In the genomic region with DNA sequence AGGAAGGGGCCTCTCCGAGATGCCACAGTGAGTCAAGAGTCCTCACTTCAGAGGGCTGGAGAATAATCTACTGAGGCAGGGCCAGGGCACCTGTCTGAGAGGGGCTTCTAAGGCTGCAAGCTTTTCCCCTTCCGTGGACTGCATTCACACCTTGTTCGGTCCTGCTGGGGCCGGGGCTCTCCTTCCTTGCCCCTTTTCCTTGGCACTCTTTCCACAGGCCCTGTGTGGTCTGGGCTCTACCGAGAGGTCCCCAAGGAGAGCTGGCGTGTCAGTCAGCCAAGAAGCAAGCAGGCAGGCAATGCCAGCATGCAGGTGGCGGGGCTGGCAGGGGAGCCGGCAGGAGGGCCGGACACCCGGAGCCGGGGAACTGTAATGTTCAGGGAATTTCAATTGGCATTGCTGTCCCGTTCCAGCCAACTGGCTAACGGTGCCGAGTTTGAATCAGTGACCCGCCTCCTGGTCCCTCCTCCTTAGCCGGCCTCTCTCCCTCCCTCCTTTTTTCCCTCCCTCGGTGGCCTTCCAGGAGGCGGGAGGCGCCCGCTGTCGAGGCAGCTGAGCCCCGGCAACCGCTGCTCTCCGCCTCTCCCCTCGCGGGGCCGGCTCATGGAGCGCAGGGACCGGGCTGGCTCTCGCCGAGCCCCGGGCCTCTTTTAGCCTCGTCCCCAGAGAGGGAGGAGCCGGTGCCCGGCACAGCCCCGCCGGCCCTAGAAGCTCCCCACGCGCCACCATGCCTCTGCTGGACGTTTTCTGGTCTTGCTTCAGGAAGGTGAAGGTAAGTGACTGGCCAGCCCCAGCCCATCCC, we compare ENCODE assay signal across 1 cellular context.
A peak's percentile ranks its signal among the peaks of the same experiment; 100 is the strongest.
TF ChIP-seq lines count a peak whose summit lies in the region.

A gene with protein sequence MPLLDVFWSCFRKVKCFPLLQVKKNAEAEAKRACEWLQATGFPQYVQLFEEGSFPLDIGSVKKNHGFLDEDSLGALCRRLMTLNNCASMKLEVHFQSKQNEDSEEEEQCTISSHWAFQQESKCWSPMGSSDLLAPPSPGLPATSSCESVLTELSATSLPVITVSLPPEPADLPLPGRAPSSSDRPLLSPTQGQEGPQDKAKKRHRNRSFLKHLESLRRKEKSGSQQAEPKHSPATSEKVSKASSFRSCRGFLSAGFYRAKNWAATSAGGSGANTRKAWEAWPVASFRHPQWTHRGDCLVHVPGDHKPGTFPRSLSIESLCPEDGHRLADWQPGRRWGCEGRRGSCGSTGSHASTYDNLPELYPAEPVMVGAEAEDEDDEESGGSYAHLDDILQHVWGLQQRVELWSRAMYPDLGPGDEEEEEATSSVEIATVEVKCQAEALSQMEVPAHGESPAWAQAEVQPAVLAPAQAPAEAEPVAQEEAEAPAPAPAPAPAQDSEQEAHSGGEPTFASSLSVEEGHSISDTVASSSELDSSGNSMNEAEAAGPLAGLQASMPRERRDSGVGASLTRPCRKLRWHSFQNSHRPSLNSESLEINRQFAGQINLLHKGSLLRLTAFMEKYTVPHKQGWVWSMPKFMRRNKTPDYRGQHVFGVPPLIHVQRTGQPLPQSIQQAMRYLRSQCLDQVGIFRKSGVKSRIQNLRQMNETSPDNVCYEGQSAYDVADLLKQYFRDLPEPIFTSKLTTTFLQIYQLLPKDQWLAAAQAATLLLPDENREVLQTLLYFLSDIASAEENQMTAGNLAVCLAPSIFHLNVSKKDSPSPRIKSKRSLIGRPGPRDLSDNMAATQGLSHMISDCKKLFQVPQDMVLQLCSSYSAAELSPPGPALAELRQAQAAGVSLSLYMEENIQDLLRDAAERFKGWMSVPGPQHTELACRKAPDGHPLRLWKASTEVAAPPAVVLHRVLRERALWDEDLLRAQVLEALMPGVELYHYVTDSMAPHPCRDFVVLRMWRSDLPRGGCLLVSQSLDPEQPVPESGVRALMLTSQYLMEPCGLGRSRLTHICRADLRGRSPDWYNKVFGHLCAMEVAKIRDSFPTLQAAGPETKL (plus strand): TSS at position 511 of the 802 bp plus-strand sequence. CDS start 217 bp downstream, at position 728.

TF ChIP-seq in HCT116, 20 proteins besides CTCF, POLR2A, EP300 and RAD21 (continued from another document):
- TF ChIP-seq, protein P1, sequence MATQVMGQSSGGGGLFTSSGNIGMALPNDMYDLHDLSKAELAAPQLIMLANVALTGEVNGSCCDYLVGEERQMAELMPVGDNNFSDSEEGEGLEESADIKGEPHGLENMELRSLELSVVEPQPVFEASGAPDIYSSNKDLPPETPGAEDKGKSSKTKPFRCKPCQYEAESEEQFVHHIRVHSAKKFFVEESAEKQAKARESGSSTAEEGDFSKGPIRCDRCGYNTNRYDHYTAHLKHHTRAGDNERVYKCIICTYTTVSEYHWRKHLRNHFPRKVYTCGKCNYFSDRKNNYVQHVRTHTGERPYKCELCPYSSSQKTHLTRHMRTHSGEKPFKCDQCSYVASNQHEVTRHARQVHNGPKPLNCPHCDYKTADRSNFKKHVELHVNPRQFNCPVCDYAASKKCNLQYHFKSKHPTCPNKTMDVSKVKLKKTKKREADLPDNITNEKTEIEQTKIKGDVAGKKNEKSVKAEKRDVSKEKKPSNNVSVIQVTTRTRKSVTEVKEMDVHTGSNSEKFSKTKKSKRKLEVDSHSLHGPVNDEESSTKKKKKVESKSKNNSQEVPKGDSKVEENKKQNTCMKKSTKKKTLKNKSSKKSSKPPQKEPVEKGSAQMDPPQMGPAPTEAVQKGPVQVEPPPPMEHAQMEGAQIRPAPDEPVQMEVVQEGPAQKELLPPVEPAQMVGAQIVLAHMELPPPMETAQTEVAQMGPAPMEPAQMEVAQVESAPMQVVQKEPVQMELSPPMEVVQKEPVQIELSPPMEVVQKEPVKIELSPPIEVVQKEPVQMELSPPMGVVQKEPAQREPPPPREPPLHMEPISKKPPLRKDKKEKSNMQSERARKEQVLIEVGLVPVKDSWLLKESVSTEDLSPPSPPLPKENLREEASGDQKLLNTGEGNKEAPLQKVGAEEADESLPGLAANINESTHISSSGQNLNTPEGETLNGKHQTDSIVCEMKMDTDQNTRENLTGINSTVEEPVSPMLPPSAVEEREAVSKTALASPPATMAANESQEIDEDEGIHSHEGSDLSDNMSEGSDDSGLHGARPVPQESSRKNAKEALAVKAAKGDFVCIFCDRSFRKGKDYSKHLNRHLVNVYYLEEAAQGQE (IDR thresholded peaks at IDR 0.05; ENCODE audit: low read depth): no peak
- TF ChIP-seq, protein P2, sequence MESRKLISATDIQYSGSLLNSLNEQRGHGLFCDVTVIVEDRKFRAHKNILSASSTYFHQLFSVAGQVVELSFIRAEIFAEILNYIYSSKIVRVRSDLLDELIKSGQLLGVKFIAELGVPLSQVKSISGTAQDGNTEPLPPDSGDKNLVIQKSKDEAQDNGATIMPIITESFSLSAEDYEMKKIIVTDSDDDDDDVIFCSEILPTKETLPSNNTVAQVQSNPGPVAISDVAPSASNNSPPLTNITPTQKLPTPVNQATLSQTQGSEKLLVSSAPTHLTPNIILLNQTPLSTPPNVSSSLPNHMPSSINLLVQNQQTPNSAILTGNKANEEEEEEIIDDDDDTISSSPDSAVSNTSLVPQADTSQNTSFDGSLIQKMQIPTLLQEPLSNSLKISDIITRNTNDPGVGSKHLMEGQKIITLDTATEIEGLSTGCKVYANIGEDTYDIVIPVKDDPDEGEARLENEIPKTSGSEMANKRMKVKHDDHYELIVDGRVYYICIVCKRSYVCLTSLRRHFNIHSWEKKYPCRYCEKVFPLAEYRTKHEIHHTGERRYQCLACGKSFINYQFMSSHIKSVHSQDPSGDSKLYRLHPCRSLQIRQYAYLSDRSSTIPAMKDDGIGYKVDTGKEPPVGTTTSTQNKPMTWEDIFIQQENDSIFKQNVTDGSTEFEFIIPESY (IDR thresholded peaks at IDR 0.05; ENCODE audit: extremely low read depth, insufficient replicate concordance, low read length): no peak
- TF ChIP-seq FOSL1 (IDR thresholded peaks at IDR 0.05; ENCODE audit: low read depth): no peak
- TF ChIP-seq, protein P3, sequence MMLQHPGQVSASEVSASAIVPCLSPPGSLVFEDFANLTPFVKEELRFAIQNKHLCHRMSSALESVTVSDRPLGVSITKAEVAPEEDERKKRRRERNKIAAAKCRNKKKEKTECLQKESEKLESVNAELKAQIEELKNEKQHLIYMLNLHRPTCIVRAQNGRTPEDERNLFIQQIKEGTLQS (IDR thresholded peaks at IDR 0.05): no peak
- no peak for TF ChIP-seq JUND (IDR thresholded peaks at IDR 0.05)
- no peak for TF ChIP-seq EZH2phosphoT487 (IDR thresholded peaks at IDR 0.05; ENCODE audit: borderline replicate concordance)
- no peak for TF ChIP-seq SIN3A (IDR thresholded peaks at IDR 0.05; ENCODE audit: low read depth)
- TF ChIP-seq, protein P4, sequence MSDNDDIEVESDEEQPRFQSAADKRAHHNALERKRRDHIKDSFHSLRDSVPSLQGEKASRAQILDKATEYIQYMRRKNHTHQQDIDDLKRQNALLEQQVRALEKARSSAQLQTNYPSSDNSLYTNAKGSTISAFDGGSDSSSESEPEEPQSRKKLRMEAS (IDR thresholded peaks at IDR 0.05): peak; percentile 73
- TF ChIP-seq EZH2 (IDR thresholded peaks at IDR 0.05): no peak
- peak; percentile 42; the same call in 1 of the 2 replicates for TF ChIP-seq POLR2AphosphoS5 (IDR thresholded peaks at IDR 0.05; ENCODE audit: low read depth, low read length)
- TF ChIP-seq ZNF274 (IDR thresholded peaks at IDR 0.05; ENCODE audit: low read depth, low read length): no peak
